9 cellular contexts compared by ENCODE assay signal in the genomic region with DNA sequence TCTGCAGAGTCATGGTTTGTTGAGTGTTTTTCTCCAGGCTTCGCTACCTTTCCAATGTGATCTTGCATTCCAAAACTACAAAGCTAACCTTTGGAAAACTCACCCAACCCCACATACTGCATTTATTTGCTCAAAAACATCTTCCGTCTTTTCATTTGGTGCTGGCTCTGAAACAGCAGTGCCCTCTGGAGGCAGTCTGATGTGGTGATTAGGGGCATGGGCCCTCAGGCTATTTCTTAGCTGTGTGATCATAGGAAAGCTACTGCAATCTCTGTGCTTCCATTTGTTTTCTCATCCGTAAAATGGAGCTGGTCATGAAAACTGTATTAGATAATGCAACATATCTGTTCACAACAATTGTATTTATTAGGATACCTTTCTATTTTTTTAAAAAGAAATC. TPM values are rescaled to one million over a fixed set of nuclear protein-coding genes. Genes with fewer than 3 reads are reported as not detected.
DNase-seq lines count a peak whose midpoint lies in the region; ATAC-seq, FAIRE-seq and TF ChIP-seq lines count a peak whose summit lies in the region.
"Had no signal": no experiment of that assay in that cellular context is flagged by ENCODE, and none has a peak within 500 bp of the region (broad histone marks: within the 10 kb centered on the region; RNA-seq: fewer than 3 reads in every experiment).

No MANE protein-coding gene starts in this region.

- H3K4me3 ChIP-seq in Karpas-422 (ENCODE audit: low read length) (no peak overlapping the region), adrenal gland (no peak overlapping the region), right lobe of liver (no peak overlapping the region)
- H3K4me3 ChIP-seq: BLaER1 had no signal

- H4K20me1 ChIP-seq in Karpas-422 (ENCODE audit: insufficient read depth, low read depth, low read length) = no peaks in the 10 kb centered on the region
- H4K20me1 ChIP-seq: BLaER1 had no signal

- H3K36me3 ChIP-seq in Karpas-422 (ENCODE audit: insufficient read depth, low read length) (peaks cover 6% of the 10 kb centered on the region; the same call in 1 of the 2 replicates), adrenal gland (replicated peaks in 1 of 2) (no peaks in the 10 kb centered on the region), right lobe of liver (peaks cover 0 to 25% (median 10%) of the 10 kb centered on the region in 4 donors)

- H3K27ac ChIP-seq in Karpas-422 (ENCODE audit: low read length) (no peak overlapping the region), adrenal gland (no peak overlapping the region), right lobe of liver (peak overlapping the region in 1 of 3 donors; percentile 13)
- H3K27ac ChIP-seq: BLaER1 had no signal

- ATAC-seq in right lobe of liver (peak in 3 of 4 donors; percentile 12 to 35 (median 14)), HG02870 (IDR thresholded peaks at IDR 0.05; ENCODE audit: unreplicated experiment) (no peak)

- H3K4me2 ChIP-seq in Karpas-422 (ENCODE audit: low read depth, low read length, poor library complexity, severe bottlenecking) = no peak overlapping the region
- H3K4me2 ChIP-seq: BLaER1 had no signal

- DNase-seq in NCI-H1092 treated with DMSO at 0.1 percent for 48 hours (lab: John Stamatoyannopoulos, UW) (peak; percentile 0), NCI-H1092 (lab: John Stamatoyannopoulos, UW) (no peak), Karpas-422 (peak; percentile 64), adrenal gland (peak in 5 of 7 donors; percentile 17 to 58 (median 30)), right lobe of liver (no peak), middle frontal gyrus (ENCODE audit: extremely low spot score, low spot score) (no peak), GM19239 (ENCODE audit: insufficient read length, low spot score) (no peak)

- H3K9me3 ChIP-seq in Karpas-422 (ENCODE audit: low read length) = no peaks in the 10 kb centered on the region
- no peaks in the 10 kb centered on the region for H3K9me3 ChIP-seq in adrenal gland (replicated peaks in 1 of 3)
- H3K9me3 ChIP-seq in right lobe of liver = no peaks in the 10 kb centered on the region
- H3K9me3 ChIP-seq: BLaER1 had no signal

- no peaks in the 10 kb centered on the region for H3K9me2 ChIP-seq in Karpas-422 (replicated peaks; ENCODE audit: insufficient read depth, low read length)

- 89 to 93% (median 90%) methylated on average over 3 of the region's 3 CpGs for WGBS in adrenal gland, 4 donors
- WGBS in right lobe of liver (ENCODE audit: insufficient coverage, low coverage, low lambda C conversion rate, missing lambda C conversion rate) = 50% methylated on average over 3 of the region's 3 CpGs

- no peak overlapping the region for H3K9ac ChIP-seq in Karpas-422 (ENCODE audit: low read length)
- H3K9ac ChIP-seq: BLaER1 had no signal

- FAIRE-seq in GM19239 (lab: Jason Lieb, UNC) = no peak

- TF ChIP-seq POLR2A in adrenal gland (IDR thresholded peaks at IDR 0.05) (no peak), right lobe of liver (IDR thresholded peaks at IDR 0.05) (no peak)

- peaks cover 84% of the 10 kb centered on the region for H3K79me2 ChIP-seq in Karpas-422 (ENCODE audit: low read length)

- H2AFZ ChIP-seq in Karpas-422 (ENCODE audit: low read length) = no peak overlapping the region

- intact Hi-C loops in adrenal gland (cut with DNase I) (loop anchor here in 1 of 2 donors (10.0 kb wide), 1 partner anchor 505 kb away; no protein-coding TSS in a partner anchor), right lobe of liver (cut with DNase I) (loop anchor here in 1 of 2 donors (10.0 kb wide), 1 partner anchor 145 kb away; no protein-coding TSS in a partner anchor)

- H3K27me3 ChIP-seq in Karpas-422 (ENCODE audit: low read length) (no peaks in the 10 kb centered on the region), adrenal gland (no peaks in the 10 kb centered on the region), right lobe of liver (no peaks in the 10 kb centered on the region)
- H3K27me3 ChIP-seq: BLaER1 had no signal

- TF ChIP-seq CTCF in adrenal gland (IDR thresholded peaks at IDR 0.05) (peak in 5 of 6 experiments; percentile 21 to 50 (median 38)), right lobe of liver (IDR thresholded peaks at IDR 0.05) (peak; percentile 42 to 63 (median 50))

- H3K4me1 ChIP-seq in Karpas-422 (ENCODE audit: low read length) (peaks cover 12% of the 10 kb centered on the region), adrenal gland (replicated peaks in 1 of 2) (peaks cover 0 to 9% of the 10 kb centered on the region in 2 donors), right lobe of liver (peaks cover 0 to 43% (median 10%) of the 10 kb centered on the region in 4 donors)
- H3K4me1 ChIP-seq: BLaER1 had no signal

RNA-seq across cellular contexts. Expression of a gene that starts 47.0 kb away (rescaled TPM):
- 35.5 and 57.0 TPM in 2 replicates for total RNA-seq in Karpas-422 (2014; rRNA removed; shearing (Covaris generic); ENCODE audit: low replicate concordance)
- total RNA-seq in adrenal gland (10 to 100 TPM in 7 of 8 donors, 1 to 10 TPM in 1; 8.7 to 59.3 (median 28.2) TPM), right lobe of liver (100 to 1,000 TPM in 5 of 6 experiments, 10 to 100 TPM in 1; 82.7 to 186 (median 158) TPM)
- 10 to 100 TPM; 25.8 to 63.6 (median 53.6) TPM for polyA plus RNA-seq in adrenal gland

Comparison
In these comparisons a context has a peak if more than half of its experiments do, and no peak if none do; other contexts are left out.
1. DNase-seq: peak in NCI-H1092 treated with DMSO at 0.1 percent for 48 hours (single experiment), Karpas-422 (single experiment) and adrenal gland (5 of 7); none in NCI-H1092 (single experiment), right lobe of liver (0 of 3), middle frontal gyrus (single experiment) and GM19239 (single experiment).